Comparison of ENCODE assay signal across 16 cellular contexts in the genomic region with DNA sequence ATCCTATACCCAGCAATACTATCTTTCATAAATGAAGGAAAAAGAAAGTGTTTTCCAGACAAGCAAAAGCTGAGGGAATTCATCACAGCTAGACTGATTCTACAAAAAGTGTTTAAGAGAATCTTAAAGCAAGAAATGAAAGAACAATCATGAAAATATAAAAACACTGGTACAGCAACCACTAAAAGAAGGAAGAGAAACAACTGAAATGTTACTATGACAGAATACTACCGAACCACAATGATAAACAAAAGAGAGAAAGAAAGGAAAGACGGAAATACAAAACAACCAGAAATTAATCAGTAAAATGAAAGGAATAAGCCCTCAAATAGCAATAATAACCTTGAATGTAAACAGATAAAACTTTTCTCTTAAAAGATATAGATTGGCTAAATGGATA.
DNase-seq lines count a peak whose midpoint lies in the region; ATAC-seq and TF ChIP-seq lines count a peak whose summit lies in the region.
"Had no signal": no experiment of that assay in that cellular context is flagged by ENCODE, and none has a peak within 500 bp of the region (broad histone marks: within the 10 kb centered on the region; RNA-seq: fewer than 3 reads in every experiment).

No MANE protein-coding gene starts in this region.

- H3K9ac ChIP-seq in OCI-LY3 (ENCODE audit: low read length): no peak overlapping the region

- H3K4me3 Mint-ChIP-seq in memory B cell: peak overlapping the region; percentile 21
- H3K4me3 Mint-ChIP-seq: CD4-positive, alpha-beta memory T cell; HFFc6 had no signal

- TF ChIP-seq POLR2A in lower leg skin (IDR thresholded peaks at IDR 0.05): no peak

- H3K27me3 ChIP-seq in OCI-LY3 (ENCODE audit: low read depth, low read length): no peaks in the 10 kb centered on the region
- H3K27me3 ChIP-seq: BE2C had no signal

- no peaks in the 10 kb centered on the region for H3K27me3 Mint-ChIP-seq in memory B cell
- H3K27me3 Mint-ChIP-seq: CD4-positive, alpha-beta memory T cell had no signal

- peak overlapping the region; percentile 54 for H3K27ac Mint-ChIP-seq in memory B cell
- H3K27ac Mint-ChIP-seq: CD4-positive, alpha-beta memory T cell; HFFc6 had no signal

- no peaks in the 10 kb centered on the region for H3K36me3 Mint-ChIP-seq in memory B cell
- H3K36me3 Mint-ChIP-seq: CD4-positive, alpha-beta memory T cell had no signal

- no peaks in the 10 kb centered on the region for H3K36me3 ChIP-seq in OCI-LY3 (replicated peaks; ENCODE audit: low read depth, low read length)
- H3K36me3 ChIP-seq: BE2C had no signal

- peak overlapping the region; percentile 22; the same call in 1 of the 2 replicates for H3K4me2 ChIP-seq in OCI-LY3 (ENCODE audit: low read length)

- peaks cover 4% of the 10 kb centered on the region for H3K4me1 Mint-ChIP-seq in memory B cell
- H3K4me1 Mint-ChIP-seq: CD4-positive, alpha-beta memory T cell had no signal

- 71 to 78% methylated on average over 2 of the region's 2 CpGs for WGBS in lower leg skin, 2 donors

- peak; percentile 50 for ATAC-seq in GM19351 (IDR thresholded peaks at IDR 0.05; ENCODE audit: unreplicated experiment)
- peak; percentile 54 for ATAC-seq in HG03159 (IDR thresholded peaks at IDR 0.05; ENCODE audit: unreplicated experiment)
- ATAC-seq in memory B cell (ENCODE audit: low read depth): peak; percentile 32
- ATAC-seq in HG02970 (IDR thresholded peaks at IDR 0.05; ENCODE audit: low FRiP score, unreplicated experiment): no peak
- no peak for ATAC-seq in HG02981 (IDR thresholded peaks at IDR 0.05; ENCODE audit: unreplicated experiment)

- DNase-seq in memory B cell (ENCODE audit: low spot score in 2 of 2) (no peak), lower leg skin (ENCODE audit: low spot score in 2 of 2) (no peak)
- DNase-seq: BE2C; CD4-positive, alpha-beta memory T cell; DMS153; DMS79 treated with DMSO at 0.1 percent for 48 hours; EL; HCEC 1CT; HFFc6; KG1 had no signal

- H3K9me3 Mint-ChIP-seq in memory B cell: no peaks in the 10 kb centered on the region

- intact Hi-C loops in lower leg skin (cut with DNase I; ENCODE audit: low total_unique reads): no loop called here

- no peak overlapping the region for H3K27ac ChIP-seq in OCI-LY3 (ENCODE audit: low read length)
- H3K27ac ChIP-seq: C4-2B had no signal

- TF ChIP-seq CTCF in OCI-LY3 (IDR thresholded peaks at IDR 0.05; ENCODE audit: low read depth, low read length) (no peak), lower leg skin (IDR thresholded peaks at IDR 0.05) (no peak)

- no peaks in the 10 kb centered on the region for H3K9me3 ChIP-seq in OCI-LY3 (ENCODE audit: insufficient read depth, low read length)
- H3K9me3 ChIP-seq: BE2C had no signal

- no peaks in the 10 kb centered on the region for H3K79me2 ChIP-seq in OCI-LY3 (ENCODE audit: low read length)

- H3K4me1 ChIP-seq in OCI-LY3 (ENCODE audit: low read length): peaks cover 6% of the 10 kb centered on the region; the same call in 1 of the 2 replicates
- H3K4me1 ChIP-seq: BE2C had no signal

- no peak overlapping the region for H3K4me3 ChIP-seq in OCI-LY3 (ENCODE audit: low read length)
- no peak overlapping the region for H3K4me3 ChIP-seq in lower leg skin (ENCODE audit: low read depth, poor library complexity, severe bottlenecking)

- no peaks in the 10 kb centered on the region for H4K20me1 ChIP-seq in OCI-LY3 (ENCODE audit: insufficient read depth, low read length)

- no peak overlapping the region for H2AFZ ChIP-seq in OCI-LY3 (ENCODE audit: low read depth, low read length)

Comparison
In these comparisons a context has a peak if more than half of its experiments do, and no peak if none do; other contexts are left out.
1. ATAC-seq: peak in GM19351 (single experiment), HG03159 (single experiment) and memory B cell (single experiment); none in HG02970 (single experiment) and HG02981 (single experiment).